Comparison of ENCODE assay signal across 1 cellular context in the genomic region with DNA sequence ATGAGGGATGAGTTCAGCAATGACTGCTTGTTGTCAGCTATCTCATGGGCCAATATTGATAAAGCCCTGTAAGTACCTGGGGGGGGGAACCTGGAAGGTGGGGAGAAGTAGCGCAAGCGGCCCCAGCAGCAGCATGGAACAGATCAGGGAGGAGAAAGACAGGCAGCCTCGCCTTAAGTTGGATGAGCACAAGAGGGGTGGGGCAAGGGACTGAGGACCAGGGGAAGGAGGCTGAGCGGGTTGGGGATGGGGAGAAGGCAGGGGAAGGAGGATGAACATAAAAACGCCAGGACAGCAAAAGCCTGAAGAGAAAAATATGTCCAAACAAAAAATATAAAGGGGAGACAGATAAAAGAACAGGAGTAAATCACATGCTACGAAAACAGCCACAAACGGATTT.
TF ChIP-seq lines count a peak whose summit lies in the region.

No MANE protein-coding gene starts in this region.

TF ChIP-seq in GM23338, 12 proteins besides CTCF, POLR2A, EP300 and RAD21 (continued from another document):
- TF ChIP-seq, protein P1, sequence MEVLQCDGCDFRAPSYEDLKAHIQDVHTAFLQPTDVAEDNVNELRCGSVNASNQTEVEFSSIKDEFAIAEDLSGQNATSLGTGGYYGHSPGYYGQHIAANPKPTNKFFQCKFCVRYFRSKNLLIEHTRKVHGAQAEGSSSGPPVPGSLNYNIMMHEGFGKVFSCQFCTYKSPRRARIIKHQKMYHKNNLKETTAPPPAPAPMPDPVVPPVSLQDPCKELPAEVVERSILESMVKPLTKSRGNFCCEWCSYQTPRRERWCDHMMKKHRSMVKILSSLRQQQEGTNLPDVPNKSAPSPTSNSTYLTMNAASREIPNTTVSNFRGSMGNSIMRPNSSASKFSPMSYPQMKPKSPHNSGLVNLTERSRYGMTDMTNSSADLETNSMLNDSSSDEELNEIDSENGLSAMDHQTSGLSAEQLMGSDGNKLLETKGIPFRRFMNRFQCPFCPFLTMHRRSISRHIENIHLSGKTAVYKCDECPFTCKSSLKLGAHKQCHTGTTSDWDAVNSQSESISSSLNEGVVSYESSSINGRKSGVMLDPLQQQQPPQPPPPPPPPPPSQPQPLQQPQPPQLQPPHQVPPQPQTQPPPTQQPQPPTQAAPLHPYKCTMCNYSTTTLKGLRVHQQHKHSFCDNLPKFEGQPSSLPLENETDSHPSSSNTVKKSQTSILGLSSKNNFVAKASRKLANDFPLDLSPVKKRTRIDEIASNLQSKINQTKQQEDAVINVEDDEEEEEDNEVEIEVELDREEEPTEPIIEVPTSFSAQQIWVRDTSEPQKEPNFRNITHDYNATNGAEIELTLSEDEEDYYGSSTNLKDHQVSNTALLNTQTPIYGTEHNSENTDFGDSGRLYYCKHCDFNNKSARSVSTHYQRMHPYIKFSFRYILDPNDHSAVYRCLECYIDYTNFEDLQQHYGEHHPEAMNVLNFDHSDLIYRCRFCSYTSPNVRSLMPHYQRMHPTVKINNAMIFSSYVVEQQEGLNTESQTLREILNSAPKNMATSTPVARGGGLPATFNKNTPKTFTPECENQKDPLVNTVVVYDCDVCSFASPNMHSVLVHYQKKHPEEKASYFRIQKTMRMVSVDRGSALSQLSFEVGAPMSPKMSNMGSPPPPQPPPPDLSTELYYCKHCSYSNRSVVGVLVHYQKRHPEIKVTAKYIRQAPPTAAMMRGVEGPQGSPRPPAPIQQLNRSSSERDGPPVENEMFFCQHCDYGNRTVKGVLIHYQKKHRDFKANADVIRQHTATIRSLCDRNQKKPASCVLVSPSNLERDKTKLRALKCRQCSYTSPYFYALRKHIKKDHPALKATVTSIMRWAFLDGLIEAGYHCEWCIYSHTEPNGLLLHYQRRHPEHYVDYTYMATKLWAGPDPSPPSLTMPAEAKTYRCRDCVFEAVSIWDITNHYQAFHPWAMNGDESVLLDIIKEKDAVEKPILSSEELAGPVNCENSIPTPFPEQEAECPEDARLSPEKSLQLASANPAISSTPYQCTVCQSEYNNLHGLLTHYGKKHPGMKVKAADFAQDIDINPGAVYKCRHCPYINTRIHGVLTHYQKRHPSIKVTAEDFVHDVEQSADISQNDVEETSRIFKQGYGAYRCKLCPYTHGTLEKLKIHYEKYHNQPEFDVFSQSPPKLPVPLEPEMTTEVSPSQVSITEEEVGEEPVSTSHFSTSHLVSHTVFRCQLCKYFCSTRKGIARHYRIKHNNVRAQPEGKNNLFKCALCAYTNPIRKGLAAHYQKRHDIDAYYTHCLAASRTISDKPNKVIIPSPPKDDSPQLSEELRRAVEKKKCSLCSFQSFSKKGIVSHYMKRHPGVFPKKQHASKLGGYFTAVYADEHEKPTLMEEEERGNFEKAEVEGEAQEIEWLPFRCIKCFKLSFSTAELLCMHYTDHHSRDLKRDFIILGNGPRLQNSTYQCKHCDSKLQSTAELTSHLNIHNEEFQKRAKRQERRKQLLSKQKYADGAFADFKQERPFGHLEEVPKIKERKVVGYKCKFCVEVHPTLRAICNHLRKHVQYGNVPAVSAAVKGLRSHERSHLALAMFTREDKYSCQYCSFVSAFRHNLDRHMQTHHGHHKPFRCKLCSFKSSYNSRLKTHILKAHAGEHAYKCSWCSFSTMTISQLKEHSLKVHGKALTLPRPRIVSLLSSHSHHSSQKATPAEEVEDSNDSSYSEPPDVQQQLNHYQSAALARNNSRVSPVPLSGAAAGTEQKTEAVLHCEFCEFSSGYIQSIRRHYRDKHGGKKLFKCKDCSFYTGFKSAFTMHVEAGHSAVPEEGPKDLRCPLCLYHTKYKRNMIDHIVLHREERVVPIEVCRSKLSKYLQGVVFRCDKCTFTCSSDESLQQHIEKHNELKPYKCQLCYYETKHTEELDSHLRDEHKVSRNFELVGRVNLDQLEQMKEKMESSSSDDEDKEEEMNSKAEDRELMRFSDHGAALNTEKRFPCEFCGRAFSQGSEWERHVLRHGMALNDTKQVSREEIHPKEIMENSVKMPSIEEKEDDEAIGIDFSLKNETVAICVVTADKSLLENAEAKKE (CRISPR knock-in tag; IDR thresholded peaks at IDR 0.05), result no peak
- TF ChIP-seq POLR2AphosphoS5 (IDR thresholded peaks at IDR 0.05; ENCODE audit: low read depth) (no peak), STAT1 (IDR thresholded peaks at IDR 0.05; ENCODE audit: unreplicated experiment) (no peak), REST (IDR thresholded peaks at IDR 0.05; ENCODE audit: unreplicated experiment) (no peak), ETS1 (IDR thresholded peaks at IDR 0.05) (no peak), JUNB (IDR thresholded peaks at IDR 0.05; ENCODE audit: unreplicated experiment) (no peak)
TF ChIP-seq in GM23338: peak in this region for 0.
